In the genomic region with DNA sequence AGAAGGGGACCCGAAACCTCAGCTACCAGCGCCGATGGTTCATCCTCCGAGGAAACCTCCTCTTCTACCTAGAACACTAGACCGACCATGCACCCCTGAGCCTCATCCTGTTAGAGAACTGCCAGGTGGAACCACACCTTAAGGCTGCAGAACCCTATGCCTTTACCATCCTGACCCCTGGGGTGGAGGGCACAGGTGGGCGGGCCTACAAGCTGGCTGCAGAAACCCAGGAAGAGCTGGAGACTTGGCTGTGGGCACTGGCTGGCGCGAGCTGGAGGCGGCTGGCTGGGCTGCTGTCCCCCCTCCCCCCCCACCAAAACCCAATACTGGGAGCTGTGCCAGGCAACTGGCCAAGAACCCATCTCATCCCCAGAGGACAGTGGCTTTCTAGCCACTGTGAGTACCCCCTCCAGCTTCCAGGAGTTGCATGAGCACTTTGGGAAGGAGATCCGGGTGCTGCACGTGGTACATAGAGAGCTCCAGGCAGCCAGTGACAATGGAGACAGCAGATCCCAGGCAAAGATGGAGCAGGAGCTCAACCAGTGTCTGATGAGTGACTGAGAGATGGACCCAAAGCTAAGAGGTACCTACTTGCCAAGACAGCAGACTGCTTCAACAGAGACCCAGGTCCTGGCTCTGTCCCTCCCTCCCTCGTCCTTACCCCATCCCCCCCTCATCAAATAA, we compare ENCODE assay signal across 8 cellular contexts. TPM values are rescaled to one million over a fixed set of nuclear protein-coding genes. Genes with fewer than 3 reads are reported as not detected.
DNase-seq lines count a peak whose midpoint lies in the region; ATAC-seq and TF ChIP-seq lines count a peak whose summit lies in the region.

No MANE protein-coding gene starts in this region.

- H3K27ac ChIP-seq in cardiac muscle cell (peak overlapping the region; percentile 98), ascending aorta (peak overlapping the region; percentile 95 to 98), uterus (peak overlapping the region; percentile 94 to 95)

- peaks cover 16% of the 10 kb centered on the region for H3K36me3 ChIP-seq in cardiac muscle cell
- H3K36me3 ChIP-seq in ascending aorta = peaks cover 31 to 47% of the 10 kb centered on the region in 2 donors
- H3K36me3 ChIP-seq in uterus = no peaks in the 10 kb centered on the region

- TF ChIP-seq POLR2A in uterus (IDR thresholded peaks at IDR 0.05) = no peak

- H3K4me3 ChIP-seq in cardiac muscle cell = no peak overlapping the region
- peak overlapping the region in 1 of 2 donors; percentile 72 for H3K4me3 ChIP-seq in ascending aorta
- H3K4me3 ChIP-seq in uterus = no peak overlapping the region

- intact Hi-C loops in Right ventricle myocardium inferior (cut with DNase I) = no loop called here
- intact Hi-C loops in ascending aorta (cut with DNase I) = loop anchor here (5.0 kb wide), 1 partner anchor 171 kb away; the partner anchor contains the start of gene ZNF768
- intact Hi-C loops in uterus (cut with DNase I; ENCODE audit: low total_unique reads) = no loop called here

- H3K27me3 ChIP-seq in cardiac muscle cell (no peaks in the 10 kb centered on the region), ascending aorta (no peaks in the 10 kb centered on the region), uterus (no peaks in the 10 kb centered on the region)

- H3K4me1 ChIP-seq in cardiac muscle cell (ENCODE audit: low read depth) = peaks cover 8% of the 10 kb centered on the region
- H3K4me1 ChIP-seq in ascending aorta = peaks cover 8 to 41% of the 10 kb centered on the region in 2 donors
- H3K4me1 ChIP-seq in uterus = peaks cover 18 to 27% of the 10 kb centered on the region in 2 donors

- ATAC-seq in Right ventricle myocardium inferior (no peak), GM21367 (IDR thresholded peaks at IDR 0.05; ENCODE audit: unreplicated experiment) (no peak), HG03196 (IDR thresholded peaks at IDR 0.05; ENCODE audit: unreplicated experiment) (no peak)

- TF ChIP-seq CTCF in cardiac muscle cell (IDR thresholded peaks at IDR 0.05; ENCODE audit: low read depth, low read length) (no peak), ascending aorta (IDR thresholded peaks at IDR 0.05) (no peak), uterus (IDR thresholded peaks at IDR 0.05) (no peak)

- no peak for DNase-seq in cardiac muscle cell (ENCODE audit: low read depth in 1 of 2, low spot score in 1 of 2)
- no peak for DNase-seq in Right ventricle myocardium inferior (ENCODE audit: missing footprints)
- no peak for DNase-seq in ascending aorta (ENCODE audit: low spot score in 2 of 2)
- peak; percentile 70 for DNase-seq in medulla oblongata (ENCODE audit: extremely low spot score)
- DNase-seq in uterus = peak in 1 of 2 donors; percentile 34
- DNase-seq in GOT3 (lab: John Stamatoyannopoulos, UW) = no peak

- no peaks in the 10 kb centered on the region for H3K9me3 ChIP-seq in cardiac muscle cell (ENCODE audit: low read depth)
- no peaks in the 10 kb centered on the region for H3K9me3 ChIP-seq in ascending aorta
- H3K9me3 ChIP-seq in uterus = no peaks in the 10 kb centered on the region

RNA-seq across cellular contexts. Expression of gene CD2BP2, which starts 1.4 kb away (rescaled TPM):
- 56.7 and 63.1 TPM in 2 replicates for total RNA-seq in cardiac muscle cell
- 47.2 TPM in 2 replicates for polyA plus RNA-seq in cardiac muscle cell
- 35.0 TPM for total RNA-seq in Right ventricle myocardium inferior
- total RNA-seq in ascending aorta = 15.1 TPM
- 10 to 100 TPM; 27.9 to 74.7 (median 32.8) TPM for total RNA-seq in uterus

RNA-seq across cellular contexts. Expression of gene TBC1D10B, which starts 13.8 kb away (rescaled TPM):
- total RNA-seq in cardiac muscle cell = 50.7 and 58.4 TPM in 2 replicates
- 39.9 and 51.3 TPM in 2 replicates for polyA plus RNA-seq in cardiac muscle cell
- total RNA-seq in Right ventricle myocardium inferior = 26.0 TPM
- 20.9 TPM for total RNA-seq in ascending aorta
- total RNA-seq in uterus = 10 to 100 TPM; 20.7 to 50.1 (median 29.9) TPM

RNA-seq across cellular contexts. Expression of gene MYL11, which starts 18.1 kb away (rescaled TPM):
- total RNA-seq in cardiac muscle cell (1.5 TPM in 1 of 2 replicates, not detected in the other), Right ventricle myocardium inferior (not detected), ascending aorta (not detected), uterus (1 to 10 TPM in 1 of 4 donors, not detected in 3; 1.2 TPM)
- 0.69 and 5.5 TPM in 2 replicates for polyA plus RNA-seq in cardiac muscle cell

RNA-seq across cellular contexts. Expression of gene SEPTIN1, which starts 25.8 kb away (rescaled TPM):
- total RNA-seq in cardiac muscle cell (0.92 and 0.95 TPM in 2 replicates), Right ventricle myocardium inferior (1.4 TPM), ascending aorta (not detected), uterus (1 to 10 TPM in 2 of 4 donors, not detected in 2; 1.0 to 5.3 TPM)
- polyA plus RNA-seq in cardiac muscle cell = 8.7 and 11.9 TPM in 2 replicates

RNA-seq across cellular contexts. Expression of gene ZNF48, which starts 38.7 kb away (rescaled TPM):
- total RNA-seq in cardiac muscle cell (29.5 and 32.3 TPM in 2 replicates), Right ventricle myocardium inferior (5.3 TPM), ascending aorta (25.1 TPM), uterus (10 to 100 TPM in 3 of 4 donors, 1 to 10 TPM in 1; 2.6 to 21.0 (median 12.7) TPM)
- 12.5 and 20.8 TPM in 2 replicates for polyA plus RNA-seq in cardiac muscle cell
